12 cellular contexts compared by ENCODE assay signal in genomic region chr1:91124290-91124975, GRCh38.
A peak's percentile ranks its signal among the peaks of the same experiment; 100 is the strongest.
DNase-seq lines count a peak whose midpoint lies in the region; ATAC-seq and TF ChIP-seq lines count a peak whose summit lies in the region.
"Had no signal": no experiment of that assay in that cellular context is flagged by ENCODE, and none has a peak within 500 bp of the region (broad histone marks: within the 10 kb centered on the region; RNA-seq: fewer than 3 reads in every experiment).

No MANE protein-coding gene starts in this region.

- intact Hi-C loops in CD14-positive monocyte (cut with micrococcal nuclease): no loop called here

- ATAC-seq in GM19351 (IDR thresholded peaks at IDR 0.05; ENCODE audit: unreplicated experiment): peak; percentile 42
- peak; percentile 37 for ATAC-seq in HG02571 (IDR thresholded peaks at IDR 0.05; ENCODE audit: unreplicated experiment)
- ATAC-seq: right cardiac atrium had no signal

- TF ChIP-seq CTCF in nephron progenitor cell (IDR thresholded peaks at IDR 0.05) (no peak), CD14-positive monocyte (IDR thresholded peaks at IDR 0.05) (no peak)

- peak; percentile 62 for DNase-seq in T-helper 2 cell treated with Interferon-gamma antibody and Interleukin-4, amounts not matched to agents 5 μg/mL and 100 μg/mL, for 36 hours (ENCODE audit: low spot score)
- no peak for DNase-seq in nephron progenitor cell
- DNase-seq in CD14-positive monocyte (ENCODE audit: low spot score): no peak
- DNase-seq in LoVo (ENCODE audit: low spot score): no peak
- DNase-seq in NCI-H2171 treated with DMSO at 0.1 percent for 48 hours (lab: John Stamatoyannopoulos, UW): no peak
- DNase-seq in pons (ENCODE audit: low spot score): no peak
- DNase-seq: GDM1, left cardiac atrium, right cardiac atrium had no signal

- peaks cover 11% of the 10 kb centered on the region for H3K4me1 Mint-ChIP-seq in T-helper 2 cell treated with Interferon-gamma antibody and Interleukin-4, amounts not matched to agents 5 μg/mL and 100 μg/mL, for 36 hours (ENCODE audit: low read depth)
- H3K4me1 Mint-ChIP-seq in nephron progenitor cell: peaks cover 36% of the 10 kb centered on the region
- peaks cover 8% of the 10 kb centered on the region for H3K4me1 Mint-ChIP-seq in CD14-positive monocyte

- no peaks in the 10 kb centered on the region for H3K9me3 Mint-ChIP-seq in T-helper 2 cell treated with Interferon-gamma antibody and Interleukin-4, amounts not matched to agents 5 μg/mL and 100 μg/mL, for 36 hours
- no peaks in the 10 kb centered on the region for H3K9me3 Mint-ChIP-seq in nephron progenitor cell
- peaks cover 0 to 3% (median 2%) of the 10 kb centered on the region in 7 donors for H3K9me3 Mint-ChIP-seq in CD14-positive monocyte
- H3K9me3 Mint-ChIP-seq: CD4-positive, alpha-beta T cell had no signal

- H3K27ac Mint-ChIP-seq in T-helper 2 cell treated with Interferon-gamma antibody and Interleukin-4, amounts not matched to agents 5 μg/mL and 100 μg/mL, for 36 hours: no peak overlapping the region
- peak overlapping the region; percentile 19 for H3K27ac Mint-ChIP-seq in nephron progenitor cell
- H3K27ac Mint-ChIP-seq in CD14-positive monocyte: no peak overlapping the region
- H3K27ac Mint-ChIP-seq: CD4-positive, alpha-beta T cell had no signal

- no peak overlapping the region for H3K4me3 Mint-ChIP-seq in T-helper 2 cell treated with Interferon-gamma antibody and Interleukin-4, amounts not matched to agents 5 μg/mL and 100 μg/mL, for 36 hours
- no peak overlapping the region for H3K4me3 Mint-ChIP-seq in nephron progenitor cell
- no peak overlapping the region for H3K4me3 Mint-ChIP-seq in CD14-positive monocyte
- H3K4me3 Mint-ChIP-seq: CD4-positive, alpha-beta T cell had no signal

- H3K27me3 Mint-ChIP-seq in T-helper 2 cell treated with Interferon-gamma antibody and Interleukin-4, amounts not matched to agents 5 μg/mL and 100 μg/mL, for 36 hours (ENCODE audit: low read depth): peaks cover under 1% of the 10 kb centered on the region
- peaks cover 7% of the 10 kb centered on the region for H3K27me3 Mint-ChIP-seq in nephron progenitor cell (ENCODE audit: low read depth, poor library complexity)
- no peaks in the 10 kb centered on the region for H3K27me3 Mint-ChIP-seq in CD14-positive monocyte (ENCODE audit: low read depth in 3 of 3)
- H3K27me3 Mint-ChIP-seq: CD4-positive, alpha-beta T cell had no signal

- no peaks in the 10 kb centered on the region for H3K36me3 Mint-ChIP-seq in T-helper 2 cell treated with Interferon-gamma antibody and Interleukin-4, amounts not matched to agents 5 μg/mL and 100 μg/mL, for 36 hours (ENCODE audit: low read depth)
- H3K36me3 Mint-ChIP-seq in nephron progenitor cell (ENCODE audit: low read depth) (no peaks in the 10 kb centered on the region), CD14-positive monocyte (no peaks in the 10 kb centered on the region)
